ENCODE assay signal across 18 cellular contexts in the genomic region with DNA sequence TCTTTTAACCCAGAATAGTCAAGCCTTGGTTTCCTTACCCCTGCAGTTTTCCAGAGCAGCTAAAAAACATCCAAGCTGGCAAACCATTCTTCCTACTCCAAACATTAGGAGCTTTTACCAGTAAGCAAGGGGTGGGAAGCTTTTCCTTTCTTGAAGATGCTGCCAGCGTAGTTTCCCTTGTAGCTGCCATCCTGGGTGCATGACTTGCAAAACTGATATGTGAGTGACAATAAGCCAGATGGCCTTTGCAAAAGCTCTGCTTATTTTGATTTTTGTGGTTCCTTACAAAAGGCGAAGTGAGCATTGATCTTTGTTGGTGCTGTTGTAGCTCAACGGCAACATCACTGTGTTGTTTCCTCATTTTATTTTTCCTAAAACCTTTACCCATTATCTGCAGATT.
A peak's percentile ranks its signal among the peaks of the same experiment; 100 is the strongest.
DNase-seq lines count a peak whose midpoint lies in the region; ATAC-seq and TF ChIP-seq lines count a peak whose summit lies in the region.
"Had no signal": no experiment of that assay in that cellular context is flagged by ENCODE, and none has a peak within 500 bp of the region (broad histone marks: within the 10 kb centered on the region; RNA-seq: fewer than 3 reads in every experiment).

No MANE protein-coding gene starts in this region.

- in situ Hi-C loops in mammary epithelial cell (cut with MboI; ENCODE audit: low sequenced_read_pairs in 2 of 2) = no loop called here

- intact Hi-C loops in MCF 10A (cut with micrococcal nuclease) = no loop called here
- intact Hi-C loops in mammary epithelial cell (cut with micrococcal nuclease) = no loop called here
- intact Hi-C loops in body of pancreas (cut with DNase I) = no loop called here

- no peak for TF ChIP-seq POLR2A in body of pancreas (IDR thresholded peaks at IDR 0.05)

- H2AFZ ChIP-seq in mammary epithelial cell (ENCODE audit: low read depth, low read length) = no peak overlapping the region

- H3K79me2 ChIP-seq in mammary epithelial cell (ENCODE audit: insufficient read depth, low read length) = peaks cover 36% of the 10 kb centered on the region

- BruUV-seq in MCF 10A (replicated peaks; lab: Mats Ljungman, UMichigan) (no TSS peak), mammary epithelial cell (replicated peaks; lab: Mats Ljungman, UMichigan) (no TSS peak)

- H3K4me3 Mint-ChIP-seq in MCF 10A (ENCODE audit: unreplicated experiment) (no peak overlapping the region), mesothelial cell of epicardium (no peak overlapping the region), type B pancreatic cell (peak overlapping the region; percentile 2)
- H3K4me3 Mint-ChIP-seq in stimulated activated memory B cell treated with anti-CD40 and anti-IgM and Interleukin-4, amounts not matched to agents 10 μg/mL and 1 μg/mL and 100 μg/mL, for 72 hours = no peak overlapping the region
- H3K4me3 Mint-ChIP-seq: activated naive CD4-positive, alpha-beta T cell treated with anti-CD3 and anti-CD28 coated beads, Interleukin-2, amount 50 U/mL, for 24 hours; CD8-positive, alpha-beta memory T cell had no signal

- peaks cover 24% of the 10 kb centered on the region for H3K4me1 Mint-ChIP-seq in MCF 10A (ENCODE audit: insufficient read depth, unreplicated experiment)
- H3K4me1 Mint-ChIP-seq in mesothelial cell of epicardium = peaks cover 29% of the 10 kb centered on the region
- peaks cover 16% of the 10 kb centered on the region for H3K4me1 Mint-ChIP-seq in type B pancreatic cell (ENCODE audit: unreplicated experiment)
- H3K4me1 Mint-ChIP-seq in stimulated activated memory B cell treated with anti-CD40 and anti-IgM and Interleukin-4, amounts not matched to agents 10 μg/mL and 1 μg/mL and 100 μg/mL, for 72 hours = peaks cover 6% of the 10 kb centered on the region

- H3K36me3 ChIP-seq in mammary epithelial cell (ENCODE audit: insufficient read depth, low read length) = peaks cover 16% of the 10 kb centered on the region
- H3K36me3 ChIP-seq in body of pancreas (replicated peaks in 1 of 2; ENCODE audit: insufficient read depth in 1 of 2, low read depth in 2 of 2) = no peaks in the 10 kb centered on the region
- H3K36me3 ChIP-seq: ovary had no signal

- WGBS in mammary epithelial cell (ENCODE audit: low coverage, missing lambda C conversion rate) = 81% methylated on average over 3 of the region's 3 CpGs
- 52 to 71% methylated on average over 3 of the region's 3 CpGs for WGBS in body of pancreas, 2 donors

- ATAC-seq in body of pancreas = no peak
- no peak for ATAC-seq in stimulated activated memory B cell treated with anti-CD40 and anti-IgM and Interleukin-4, amounts not matched to agents 10 μg/mL and 1 μg/mL and 100 μg/mL, for 72 hours
- no peak for ATAC-seq in activated naive CD4-positive, alpha-beta T cell treated with anti-CD3 and anti-CD28 coated beads, Interleukin-2, amount 50 U/mL, for 72 hours
- ATAC-seq: GM12878, SK-N-SH treated with all-trans-retinoic acid at 6 μM for 48 hours had no signal

- H3K4me1 ChIP-seq in mammary epithelial cell (ENCODE audit: insufficient read depth, low read length) (peaks cover 9% of the 10 kb centered on the region), body of pancreas (peaks cover 59% of the 10 kb centered on the region)

- H3K27me3 Mint-ChIP-seq in MCF 10A (ENCODE audit: insufficient read depth, unreplicated experiment) (no peaks in the 10 kb centered on the region), mesothelial cell of epicardium (ENCODE audit: low read depth) (no peaks in the 10 kb centered on the region), type B pancreatic cell (no peaks in the 10 kb centered on the region)
- peaks cover 31% of the 10 kb centered on the region for H3K27me3 Mint-ChIP-seq in stimulated activated memory B cell treated with anti-CD40 and anti-IgM and Interleukin-4, amounts not matched to agents 10 μg/mL and 1 μg/mL and 100 μg/mL, for 72 hours
- H3K27me3 Mint-ChIP-seq: activated naive CD4-positive, alpha-beta T cell treated with anti-CD3 and anti-CD28 coated beads, Interleukin-2, amount 50 U/mL, for 24 hours; brain had no signal

- H3K27ac Mint-ChIP-seq in MCF 10A (ENCODE audit: low read depth, unreplicated experiment) (peak overlapping the region; percentile 61), mesothelial cell of epicardium (peak overlapping the region; percentile 15), type B pancreatic cell (peak overlapping the region; percentile 80)
- no peak overlapping the region for H3K27ac Mint-ChIP-seq in stimulated activated memory B cell treated with anti-CD40 and anti-IgM and Interleukin-4, amounts not matched to agents 10 μg/mL and 1 μg/mL and 100 μg/mL, for 72 hours
- no peak overlapping the region for H3K27ac Mint-ChIP-seq in activated naive CD4-positive, alpha-beta T cell treated with anti-CD3 and anti-CD28 coated beads, Interleukin-2, amount 50 U/mL, for 72 hours
- H3K27ac Mint-ChIP-seq: activated naive CD4-positive, alpha-beta T cell treated with anti-CD3 and anti-CD28 coated beads, Interleukin-2, amount 50 U/mL, for 24 hours; CD8-positive, alpha-beta memory T cell had no signal

- H3K9me3 Mint-ChIP-seq in MCF 10A (ENCODE audit: unreplicated experiment) = no peaks in the 10 kb centered on the region
- no peaks in the 10 kb centered on the region for H3K9me3 Mint-ChIP-seq in mesothelial cell of epicardium
- H3K9me3 Mint-ChIP-seq in type B pancreatic cell = no peaks in the 10 kb centered on the region
- H3K9me3 Mint-ChIP-seq in stimulated activated memory B cell treated with anti-CD40 and anti-IgM and Interleukin-4, amounts not matched to agents 10 μg/mL and 1 μg/mL and 100 μg/mL, for 72 hours = no peaks in the 10 kb centered on the region
- no peaks in the 10 kb centered on the region for H3K9me3 Mint-ChIP-seq in activated naive CD4-positive, alpha-beta T cell treated with anti-CD3 and anti-CD28 coated beads, Interleukin-2, amount 50 U/mL, for 72 hours
- H3K9me3 Mint-ChIP-seq: activated naive CD4-positive, alpha-beta T cell treated with anti-CD3 and anti-CD28 coated beads, Interleukin-2, amount 50 U/mL, for 24 hours; brain; CD8-positive, alpha-beta memory T cell had no signal

- DNase-seq in MCF 10A (ENCODE audit: unreplicated experiment) (no peak), mammary epithelial cell (no peak), body of pancreas (no peak), mesothelial cell of epicardium (ENCODE audit: low spot score in 2 of 2, unreplicated experiment in 2 of 2) (no peak), type B pancreatic cell (ENCODE audit: extremely low spot score, unreplicated experiment) (no peak), NOMO-1 treated with dmso at 0.1 percent for 144 hours (lab: John Stamatoyannopoulos, UW; ENCODE audit: unreplicated experiment) (no peak)
- no peak for DNase-seq in activated naive CD4-positive, alpha-beta T cell treated with anti-CD3 and anti-CD28 coated beads, Interleukin-2, amount 50 U/mL, for 72 hours (ENCODE audit: low spot score in 2 of 2)
- DNase-seq: activated CD4-positive, alpha-beta T cell treated with anti-CD3 and anti-CD28 coated beads, Interleukin-2, amount 50 U/mL, for 4 hours; CD8-positive, alpha-beta memory T cell; islet precursor cell; NCI-H187 treated with DMSO at 0.1 percent for 48 hours; ovary had no signal

- dilution Hi-C loops in mammary epithelial cell (cut with HindIII; ENCODE audit: low sequenced_read_pairs) = no loop called here

- H3K9ac ChIP-seq in mammary epithelial cell (ENCODE audit: insufficient read depth, low read length) = no peak overlapping the region

- H3K27ac ChIP-seq in mammary epithelial cell (ENCODE audit: insufficient read depth, low read depth, low read length) (no peak overlapping the region), body of pancreas (peak overlapping the region in 3 of 4 donors; percentile 57 to 77 (median 75))
- H3K27ac ChIP-seq: ovary had no signal

- no peaks in the 10 kb centered on the region for H4K20me1 ChIP-seq in mammary epithelial cell (ENCODE audit: insufficient read depth, low read length)

- TF ChIP-seq CTCF in MCF 10A (IDR thresholded peaks at IDR 0.05; ENCODE audit: unreplicated experiment) (no peak), mammary epithelial cell (conservative IDR thresholded peaks at IDR 0.05 in 1 of 2, IDR thresholded peaks at IDR 0.05 in 1 of 2; ENCODE audit: extremely low read depth in 1 of 2, insufficient read depth in 1 of 2, low read depth in 1 of 2, low read length in 2 of 2) (no peak), body of pancreas (IDR thresholded peaks at IDR 0.05) (no peak), mesothelial cell of epicardium (IDR thresholded peaks at IDR 0.05; ENCODE audit: unreplicated experiment) (no peak), type B pancreatic cell (conservative IDR thresholded peaks at IDR 0.05) (no peak)

- H3K4me3 ChIP-seq in mammary epithelial cell (replicated peaks in 1 of 3; ENCODE audit: insufficient read depth in 1 of 3, low read depth in 2 of 3, low read length in 3 of 3) (no peak overlapping the region), body of pancreas (no peak overlapping the region)
- H3K4me3 ChIP-seq: GM12878, ovary, smooth muscle cell had no signal

- no peak overlapping the region for H3K4me2 ChIP-seq in mammary epithelial cell (ENCODE audit: insufficient read depth, low read depth, low read length)
- H3K4me2 ChIP-seq: smooth muscle cell had no signal

- H3K36me3 Mint-ChIP-seq in MCF 10A (ENCODE audit: insufficient read depth, unreplicated experiment) (peaks cover 5% of the 10 kb centered on the region), mesothelial cell of epicardium (peaks cover 13% of the 10 kb centered on the region), type B pancreatic cell (peaks cover 25% of the 10 kb centered on the region)
- no peaks in the 10 kb centered on the region for H3K36me3 Mint-ChIP-seq in stimulated activated memory B cell treated with anti-CD40 and anti-IgM and Interleukin-4, amounts not matched to agents 10 μg/mL and 1 μg/mL and 100 μg/mL, for 72 hours
- H3K36me3 Mint-ChIP-seq in activated naive CD4-positive, alpha-beta T cell treated with anti-CD3 and anti-CD28 coated beads, Interleukin-2, amount 50 U/mL, for 72 hours = no peaks in the 10 kb centered on the region
- H3K36me3 Mint-ChIP-seq: activated naive CD4-positive, alpha-beta T cell treated with anti-CD3 and anti-CD28 coated beads, Interleukin-2, amount 50 U/mL, for 24 hours; brain; CD8-positive, alpha-beta memory T cell had no signal

- H3K9me3 ChIP-seq in mammary epithelial cell (replicated peaks; ENCODE audit: insufficient read depth, low read length) (no peaks in the 10 kb centered on the region), body of pancreas (no peaks in the 10 kb centered on the region)
- H3K9me3 ChIP-seq: ovary had no signal

- no peaks in the 10 kb centered on the region for H3K27me3 ChIP-seq in mammary epithelial cell (ENCODE audit: insufficient read depth, low read length)
- no peaks in the 10 kb centered on the region for H3K27me3 ChIP-seq in body of pancreas
- H3K27me3 ChIP-seq: ovary had no signal

- POLR2A ChIA-PET in MCF 10A (lab: Yijun Ruan, JAX) = interaction anchor here (0.6 to 2.8 kb wide), 9 partner anchors 8 to 254 kb away, joined by 3 to 17 read pairs (median 5); no protein-coding TSS in a partner anchor

- CTCF ChIA-PET in MCF 10A (lab: Yijun Ruan, JAX) = interaction anchor here (1.1 to 3.2 kb wide), 6 partner anchors 9 to 29 kb away, joined by 3 to 19 read pairs (median 8); no protein-coding TSS in a partner anchor
- CTCF ChIA-PET in mammary epithelial cell (lab: Charles Lee; ENCODE audit: low non-redundant PET) = no interaction called here

Comparison
In these comparisons a context has a peak if more than half of its experiments do, and no peak if none do; other contexts are left out.
1. H3K27ac Mint-ChIP-seq: peak in MCF 10A (single experiment), mesothelial cell of epicardium (single experiment) and type B pancreatic cell (single experiment); none in stimulated activated memory B cell treated with anti-CD40 and anti-IgM and Interleukin-4, amounts not matched to agents 10 μg/mL and 1 μg/mL and 100 μg/mL, for 72 hours (single experiment) and activated naive CD4-positive, alpha-beta T cell treated with anti-CD3 and anti-CD28 coated beads, Interleukin-2, amount 50 U/mL, for 72 hours (0 of 2).